ENCODE assay signal across 10 cellular contexts in the genomic region with DNA sequence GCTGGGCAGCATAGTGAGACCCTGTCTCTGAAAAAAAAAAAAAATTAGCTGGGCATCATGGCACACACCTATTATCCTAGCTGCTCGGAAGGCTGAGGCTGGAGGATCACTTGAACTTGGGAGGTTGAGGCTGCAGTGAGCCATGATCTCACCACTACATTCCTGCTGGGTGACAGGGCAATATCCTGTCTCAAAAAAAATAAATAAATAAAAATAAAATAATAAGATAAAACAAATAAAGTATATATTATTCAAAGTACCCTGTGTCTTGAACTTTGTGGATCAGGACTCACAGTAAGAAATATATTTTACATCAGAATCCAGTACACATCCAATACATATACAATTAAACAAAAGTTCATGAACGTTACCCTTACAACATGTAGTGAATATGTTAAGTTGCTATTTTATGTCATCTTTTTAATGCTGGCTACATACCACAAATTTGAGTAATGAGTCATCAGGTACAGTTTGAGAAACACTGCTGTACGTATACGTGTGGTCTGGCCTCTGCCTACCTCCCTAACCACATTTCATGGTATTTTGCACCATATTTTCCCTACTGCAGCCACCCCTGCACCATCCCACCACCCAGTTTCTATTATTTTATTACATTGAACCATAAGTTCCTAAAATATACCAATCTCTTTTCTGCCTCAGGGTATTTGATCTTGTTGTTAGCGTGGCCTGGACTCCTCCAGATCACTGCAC. TPM values are rescaled to one million over a fixed set of nuclear protein-coding genes. Genes with fewer than 3 reads are reported as not detected.
DNase-seq lines count a peak whose midpoint lies in the region; ATAC-seq and FAIRE-seq lines count a peak whose summit lies in the region.
"Had no signal": no experiment of that assay in that cellular context is flagged by ENCODE, and none has a peak within 500 bp of the region (broad histone marks: within the 10 kb centered on the region; RNA-seq: fewer than 3 reads in every experiment).

No MANE protein-coding gene starts in this region.

- no peak overlapping the region for H3K4me3 Mint-ChIP-seq in activated naive CD4-positive, alpha-beta T cell treated with anti-CD3 and anti-CD28 coated beads for 36 hours

- peak; percentile 31 for ATAC-seq in HG03175 (IDR thresholded peaks at IDR 0.05; ENCODE audit: unreplicated experiment)

- peaks cover 32% of the 10 kb centered on the region for H3K4me1 Mint-ChIP-seq in activated naive CD4-positive, alpha-beta T cell treated with anti-CD3 and anti-CD28 coated beads for 36 hours (ENCODE audit: low read depth)

- CTCF ChIA-PET in activated naive CD4-positive, alpha-beta T cell treated with anti-CD3 and anti-CD28 coated beads for 36 hours (lab: Charles Lee), result interaction anchor here (1.0 to 1.4 kb wide), 2 partner anchors 8 to 229 kb away, joined by 3 to 4 read pairs; no protein-coding TSS in a partner anchor

- H3K4me1 ChIP-seq in skeletal muscle satellite cell (ENCODE audit: control insufficient read depth, insufficient read depth, low read length), result peaks cover 21% of the 10 kb centered on the region

- no peaks in the 10 kb centered on the region for H3K27me3 ChIP-seq in skeletal muscle satellite cell (ENCODE audit: control insufficient read depth, insufficient read depth, low read length)
- H3K27me3 ChIP-seq: BLaER1 treated with 17β-estradiol and CSF1 and Interleukin-3, amounts not matched to agents 10 nM and 100 nM had no signal

- no peaks in the 10 kb centered on the region for H3K9me3 Mint-ChIP-seq in activated naive CD4-positive, alpha-beta T cell treated with anti-CD3 and anti-CD28 coated beads for 36 hours

- no peak overlapping the region for H3K4me3 ChIP-seq in skeletal muscle satellite cell (ENCODE audit: low read length)
- H3K4me3 ChIP-seq: BLaER1 treated with 17β-estradiol and CSF1 and Interleukin-3, amounts not matched to agents 10 nM and 100 nM; lung had no signal

- H3K36me3 Mint-ChIP-seq in activated naive CD4-positive, alpha-beta T cell treated with anti-CD3 and anti-CD28 coated beads for 36 hours (ENCODE audit: low read depth), result no peaks in the 10 kb centered on the region

- no peak for FAIRE-seq in frontal cortex (lab: Jason Lieb, UNC)

- intact Hi-C loops in activated naive CD4-positive, alpha-beta T cell treated with anti-CD3 and anti-CD28 coated beads for 36 hours (cut with micrococcal nuclease), result no loop called here

- H3K36me3 ChIP-seq in skeletal muscle satellite cell (ENCODE audit: insufficient read depth, low read length), result no peaks in the 10 kb centered on the region

- DNase-seq in activated CD4-positive, alpha-beta T cell treated with anti-CD3 and anti-CD28 coated beads for 48 hours, result peak; percentile 32
- DNase-seq in activated CD4-positive, alpha-beta T cell treated with anti-CD3 and anti-CD28 coated beads, Interleukin-2, amount 50 U/mL, for 1 hour, result no peak
- DNase-seq in activated naive CD4-positive, alpha-beta T cell treated with anti-CD3 and anti-CD28 coated beads for 36 hours, result peak; percentile 42
- DNase-seq in frontal cortex (ENCODE audit: low spot score in 2 of 2) (no peak), GDM1 (lab: John Stamatoyannopoulos, UW) (no peak)
- DNase-seq in central memory CD4-positive, alpha-beta T cell, result no peak

- H3K27me3 Mint-ChIP-seq in activated naive CD4-positive, alpha-beta T cell treated with anti-CD3 and anti-CD28 coated beads for 36 hours (ENCODE audit: low read depth), result no peaks in the 10 kb centered on the region

- peak overlapping the region; percentile 41 for H3K9ac ChIP-seq in skeletal muscle satellite cell (ENCODE audit: low read depth, low read length)
- H3K9ac ChIP-seq: BLaER1 treated with 17β-estradiol and CSF1 and Interleukin-3, amounts not matched to agents 10 nM and 100 nM had no signal

- H3K9me3 ChIP-seq in skeletal muscle satellite cell (replicated peaks; ENCODE audit: low read length), result peaks cover 4% of the 10 kb centered on the region

- H3K27ac Mint-ChIP-seq in activated naive CD4-positive, alpha-beta T cell treated with anti-CD3 and anti-CD28 coated beads for 36 hours, result peak overlapping the region; percentile 33

- H3K4me2 ChIP-seq in skeletal muscle satellite cell (ENCODE audit: low read length), result peak overlapping the region; percentile 58

RNA-seq across cellular contexts. Expression of a gene that starts 4.4 kb away (rescaled TPM):
- 1 to 10 TPM; 7.1 to 8.5 TPM for total RNA-seq in activated naive CD4-positive, alpha-beta T cell treated with anti-CD3 and anti-CD28 coated beads for 36 hours
- total RNA-seq in skeletal muscle satellite cell (2012; rRNA removed), result 19.0 and 26.4 TPM in 2 replicates
- total RNA-seq in frontal cortex, result 26.1 TPM

RNA-seq across cellular contexts. Expression of a gene that starts 4.8 kb away (rescaled TPM):
- 1 to 10 TPM; 5.6 to 6.0 TPM for total RNA-seq in activated naive CD4-positive, alpha-beta T cell treated with anti-CD3 and anti-CD28 coated beads for 36 hours
- 37.0 and 37.8 TPM in 2 replicates for total RNA-seq in skeletal muscle satellite cell (2012; rRNA removed)
- total RNA-seq in frontal cortex, result 24.9 TPM

Comparison
In these comparisons a context has a peak if more than half of its experiments do, and no peak if none do; other contexts are left out.
1. DNase-seq: peak in activated CD4-positive, alpha-beta T cell treated with anti-CD3 and anti-CD28 coated beads for 48 hours (single experiment) and activated naive CD4-positive, alpha-beta T cell treated with anti-CD3 and anti-CD28 coated beads for 36 hours (single experiment); none in activated CD4-positive, alpha-beta T cell treated with anti-CD3 and anti-CD28 coated beads, Interleukin-2, amount 50 U/mL, for 1 hour (single experiment), frontal cortex (0 of 2), central memory CD4-positive, alpha-beta T cell (single experiment) and GDM1 (single experiment).